In the genomic region with DNA sequence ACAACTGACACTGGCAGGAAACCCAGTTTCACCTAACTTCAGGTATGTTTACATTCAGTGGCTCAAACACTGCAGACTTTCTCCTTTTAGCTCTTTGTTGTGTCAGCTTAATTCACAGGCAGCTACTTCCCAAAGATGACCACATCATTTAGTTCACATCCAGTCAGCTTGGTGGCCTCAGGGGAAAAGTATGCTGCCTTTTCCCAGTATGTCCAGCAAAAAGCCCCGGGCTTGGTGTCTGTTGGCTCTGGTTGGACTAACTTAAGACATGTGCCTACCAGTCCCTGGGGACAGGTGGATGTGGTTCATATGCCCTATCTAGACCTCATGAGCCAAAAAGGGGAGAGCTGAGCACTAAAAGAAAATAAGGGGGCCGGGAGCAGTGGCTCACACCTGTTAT, we compare ENCODE assay signal across 1 cellular context.
A peak's percentile ranks its signal among the peaks of the same experiment; 100 is the strongest.
TF ChIP-seq lines count a peak whose summit lies in the region.

No MANE protein-coding gene starts in this region.

TF ChIP-seq in HepG2, 621 proteins besides CTCF, POLR2A, EP300 and RAD21:
- TF ChIP-seq MAFF (IDR thresholded peaks at IDR 0.05; ENCODE audit: low read depth, low read length) (peak; percentile 40), HNRNPUL1 (IDR thresholded peaks at IDR 0.05; ENCODE audit: low read depth, low read length) (no peak), MAFK (conservative IDR thresholded peaks at IDR 0.05 in 1 of 2, IDR thresholded peaks at IDR 0.05 in 1 of 2; ENCODE audit: low read length in 2 of 2) (peak; percentile 11 to 43; a peak in 2 of 4 replicates)
- TF ChIP-seq, protein P1, sequence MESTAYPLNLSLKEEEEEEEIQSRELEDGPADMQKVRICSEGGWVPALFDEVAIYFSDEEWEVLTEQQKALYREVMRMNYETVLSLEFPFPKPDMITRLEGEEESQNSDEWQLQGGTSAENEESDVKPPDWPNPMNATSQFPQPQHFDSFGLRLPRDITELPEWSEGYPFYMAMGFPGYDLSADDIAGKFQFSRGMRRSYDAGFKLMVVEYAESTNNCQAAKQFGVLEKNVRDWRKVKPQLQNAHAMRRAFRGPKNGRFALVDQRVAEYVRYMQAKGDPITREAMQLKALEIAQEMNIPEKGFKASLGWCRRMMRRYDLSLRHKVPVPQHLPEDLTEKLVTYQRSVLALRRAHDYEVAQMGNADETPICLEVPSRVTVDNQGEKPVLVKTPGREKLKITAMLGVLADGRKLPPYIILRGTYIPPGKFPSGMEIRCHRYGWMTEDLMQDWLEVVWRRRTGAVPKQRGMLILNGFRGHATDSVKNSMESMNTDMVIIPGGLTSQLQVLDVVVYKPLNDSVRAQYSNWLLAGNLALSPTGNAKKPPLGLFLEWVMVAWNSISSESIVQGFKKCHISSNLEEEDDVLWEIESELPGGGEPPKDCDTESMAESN (CRISPR knock-in tag; conservative IDR thresholded peaks at IDR 0.05), result no peak
